In genomic region chr5:88889165-88890069, GRCh38 we compare ENCODE assay signal across 8 cellular contexts. TPM values are rescaled to one million over a fixed set of nuclear protein-coding genes. Genes with fewer than 3 reads are reported as not detected.
A peak's percentile ranks its signal among the peaks of the same experiment; 100 is the strongest.
DNase-seq lines count a peak whose midpoint lies in the region; ATAC-seq and TF ChIP-seq lines count a peak whose summit lies in the region.

No MANE protein-coding gene starts in this region.

- H3K4me1 ChIP-seq in PC-9 (replicated peaks; ENCODE audit: insufficient read depth), result peaks cover 7% of the 10 kb centered on the region

- no peaks in the 10 kb centered on the region for H3F3A ChIP-seq in PC-9 (ENCODE audit: insufficient read depth, low read depth)

- H3K9me2 ChIP-seq in PC-9 (ENCODE audit: insufficient read depth), result no peaks in the 10 kb centered on the region

- no peaks in the 10 kb centered on the region for H3K27me3 Mint-ChIP-seq in Calu3 (ENCODE audit: unreplicated experiment)
- peaks cover 63% of the 10 kb centered on the region for H3K27me3 Mint-ChIP-seq in stimulated activated naive CD8-positive, alpha-beta T cell treated with anti-CD3 and anti-CD28 coated beads, Interleukin-15, amount 100 ng/mL, for 72 hours

- H2AFZ ChIP-seq in PC-9, result no peak overlapping the region

- H3K4me1 Mint-ChIP-seq in Calu3 (ENCODE audit: low read depth, unreplicated experiment), result peaks cover 14% of the 10 kb centered on the region
- peaks cover 15% of the 10 kb centered on the region for H3K4me1 Mint-ChIP-seq in stimulated activated naive CD8-positive, alpha-beta T cell treated with anti-CD3 and anti-CD28 coated beads, Interleukin-15, amount 100 ng/mL, for 72 hours

- H3K4me3 Mint-ChIP-seq in Calu3 (ENCODE audit: low read depth, unreplicated experiment), result peak overlapping the region; percentile 99
- peak overlapping the region; percentile 50 to 74 for H3K4me3 Mint-ChIP-seq in stimulated activated naive CD8-positive, alpha-beta T cell treated with anti-CD3 and anti-CD28 coated beads, Interleukin-15, amount 100 ng/mL, for 72 hours

- DNase-seq in Calu3 (peak; percentile 46), NCI-H69 (lab: John Stamatoyannopoulos, UW) (peak; percentile 57), cerebellar cortex (ENCODE audit: low spot score) (peak; percentile 29), left colon (peak; percentile 56 to 65), PC-9 (no peak), NCI-H1105 treated with DMSO at 0.1 percent for 48 hours (lab: John Stamatoyannopoulos, UW) (no peak)
- DNase-seq in stimulated activated naive CD8-positive, alpha-beta T cell treated with anti-CD3 and anti-CD28 coated beads, Interleukin-15, amount 100 ng/mL, for 72 hours, result no peak

- no peaks in the 10 kb centered on the region for H3K27me3 ChIP-seq in PC-9 (ENCODE audit: insufficient read depth, low read depth)

- no peak for TF ChIP-seq CTCF in Calu3 (IDR thresholded peaks at IDR 0.05; ENCODE audit: unreplicated experiment)
- TF ChIP-seq CTCF in PC-9 (conservative IDR thresholded peaks at IDR 0.05), result no peak

- intact Hi-C loops in Calu3 (cut with micrococcal nuclease; ENCODE audit: unreplicated experiment), result loop anchor here (10.0 kb wide), 1 partner anchor 355 kb away; no protein-coding TSS in a partner anchor
- intact Hi-C loops in left colon (cut with DNase I, micrococcal nuclease), result loop anchor here in 1 of 2 donors (10.0 kb wide), 1 partner anchor 155 kb away; no protein-coding TSS in a partner anchor
- intact Hi-C loops in PC-9 (cut with micrococcal nuclease; ENCODE audit: unreplicated experiment), result no loop called here

- no peak overlapping the region for H3K27ac ChIP-seq in PC-9

- POLR2A ChIA-PET in PC-9 (lab: Charles Lee; ENCODE audit: unreplicated experiment), result no interaction called here

- peaks cover 13% of the 10 kb centered on the region for H3K36me3 Mint-ChIP-seq in Calu3 (ENCODE audit: insufficient read depth, unreplicated experiment)

- BruUV-seq in Calu3 (replicated peaks; lab: Mats Ljungman, UMichigan), result no TSS peak
- no TSS peak for BruUV-seq in PC-9 (replicated peaks; lab: Mats Ljungman, UMichigan)

- H3K79me2 ChIP-seq in PC-9 (ENCODE audit: low read depth), result no peaks in the 10 kb centered on the region

- no peak overlapping the region for H3K4me3 ChIP-seq in PC-9

- H4K20me1 ChIP-seq in PC-9 (ENCODE audit: insufficient read depth), result no peaks in the 10 kb centered on the region

- H3K27ac Mint-ChIP-seq in Calu3 (ENCODE audit: unreplicated experiment), result peak overlapping the region; percentile 65
- H3K27ac Mint-ChIP-seq in stimulated activated naive CD8-positive, alpha-beta T cell treated with anti-CD3 and anti-CD28 coated beads, Interleukin-15, amount 100 ng/mL, for 72 hours, result peak overlapping the region in 1 of 2 donors; percentile 85

- ATAC-seq in GM21526 (IDR thresholded peaks at IDR 0.05; ENCODE audit: low FRiP score, unreplicated experiment) (peak; percentile 31), left colon (peak; percentile 60)
- ATAC-seq in stimulated activated naive CD8-positive, alpha-beta T cell treated with anti-CD3 and anti-CD28 coated beads, Interleukin-15, amount 100 ng/mL, for 72 hours, result peak; percentile 45

- H3K4me2 ChIP-seq in PC-9, result no peak overlapping the region

- no peaks in the 10 kb centered on the region for H3K9me3 ChIP-seq in PC-9 (ENCODE audit: insufficient read depth, low read depth)

- no peaks in the 10 kb centered on the region for H3K9me3 Mint-ChIP-seq in Calu3 (ENCODE audit: low read depth, unreplicated experiment)
- no peaks in the 10 kb centered on the region for H3K9me3 Mint-ChIP-seq in stimulated activated naive CD8-positive, alpha-beta T cell treated with anti-CD3 and anti-CD28 coated beads, Interleukin-15, amount 100 ng/mL, for 72 hours

- CTCF ChIA-PET in Calu3 (lab: Charles Lee), result interaction anchor here (0.6 to 0.8 kb wide), 5 partner anchors 178 to 1576 kb away, joined by 3 to 17 read pairs (median 8); no protein-coding TSS in a partner anchor
- CTCF ChIA-PET in PC-9 (lab: Charles Lee), result no interaction called here

- no peaks in the 10 kb centered on the region for H3K36me3 ChIP-seq in PC-9 (ENCODE audit: low read depth)

RNA-seq across cellular contexts. Expression of gene MEF2C, which starts 6.4 kb away (rescaled TPM):
- total RNA-seq in Calu3 (2022) (6.1 and 6.5 TPM in 2 replicates), left colon (10 to 100 TPM; 10.0 to 27.4 TPM), PC-9 (2021) (1.6 and 2.5 TPM in 2 replicates)

Comparison
In these comparisons a context has a peak if more than half of its experiments do, and no peak if none do; other contexts are left out.
1. DNase-seq: peak in Calu3 (single experiment), NCI-H69 (single experiment), cerebellar cortex (single experiment) and left colon (2 of 2); none in stimulated activated naive CD8-positive, alpha-beta T cell treated with anti-CD3 and anti-CD28 coated beads, Interleukin-15, amount 100 ng/mL, for 72 hours (0 of 2), PC-9 (0 of 2) and NCI-H1105 treated with DMSO at 0.1 percent for 48 hours (single experiment).
2. Peak in every context shown above with its lines, with median percentiles within 50 percentile points of each other: ATAC-seq.